Comparison of ENCODE assay signal across 16 cellular contexts in the genomic region with DNA sequence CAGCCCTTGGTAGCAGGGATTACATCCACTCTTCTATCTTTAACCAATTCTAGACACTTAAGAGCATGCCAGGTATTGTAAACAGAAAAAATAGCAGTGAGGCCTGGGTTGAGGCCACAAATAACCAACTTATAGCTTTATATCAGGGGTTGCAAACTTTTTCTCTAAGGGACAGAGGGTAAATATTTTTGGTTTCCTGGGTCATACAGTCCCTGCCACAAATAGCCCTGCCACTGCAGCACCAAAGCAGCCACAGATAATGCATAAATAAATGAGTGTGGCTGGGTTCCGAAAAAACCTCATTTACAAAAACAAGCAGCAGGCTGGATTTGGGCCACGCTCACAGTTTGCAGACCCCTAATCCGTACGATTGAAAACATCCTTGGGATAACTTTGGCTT. TPM values are rescaled to one million over a fixed set of nuclear protein-coding genes. Genes with fewer than 3 reads are reported as not detected.
DNase-seq lines count a peak whose midpoint lies in the region; ATAC-seq and TF ChIP-seq lines count a peak whose summit lies in the region.
"Had no signal": no experiment of that assay in that cellular context is flagged by ENCODE, and none has a peak within 500 bp of the region (broad histone marks: within the 10 kb centered on the region; RNA-seq: fewer than 3 reads in every experiment).

No MANE protein-coding gene starts in this region.

- no peak overlapping the region for H3K4me2 ChIP-seq in GM23338
- H3K4me2 ChIP-seq: neural progenitor cell had no signal

- POLR2A ChIA-PET in activated CD4-positive, alpha-beta T cell treated with anti-CD3 and anti-CD28 coated beads, Interleukin-2, amount 10 ng/mL, durations not matched to agents 7 days and 5 days (lab: Charles Lee): interaction anchor here (0.6 to 1.8 kb wide), 2 partner anchors 47 to 82 kb away, joined by 5 to 9 read pairs; a partner anchor contains a TSS
- POLR2A ChIA-PET in activated CD8-positive, alpha-beta T cell treated with anti-CD3 and anti-CD28 coated beads, Interleukin-2, amount 10 ng/mL, durations not matched to agents 7 days and 5 days (lab: Charles Lee): interaction anchor here (3.0 kb wide), 1 partner anchor 47 kb away, joined by 24 read pairs; a partner anchor contains a TSS

- no peaks in the 10 kb centered on the region for H3K9me3 Mint-ChIP-seq in activated CD4-positive, alpha-beta T cell treated with anti-CD3 and anti-CD28 coated beads, Interleukin-2, amount 10 ng/mL, durations not matched to agents 7 days and 5 days
- no peaks in the 10 kb centered on the region for H3K9me3 Mint-ChIP-seq in GM23338
- no peaks in the 10 kb centered on the region for H3K9me3 Mint-ChIP-seq in activated CD8-positive, alpha-beta T cell treated with anti-CD3 and anti-CD28 coated beads, Interleukin-2, amount 10 ng/mL, durations not matched to agents 7 days and 5 days (ENCODE audit: insufficient read depth)
- H3K9me3 Mint-ChIP-seq in memory B cell: no peaks in the 10 kb centered on the region
- H3K9me3 Mint-ChIP-seq: neural progenitor cell had no signal

- H2AFZ ChIP-seq in GM23338: no peak overlapping the region
- H2AFZ ChIP-seq: neural progenitor cell had no signal

- H3K4me1 ChIP-seq in GM23338 (ENCODE audit: insufficient read depth) (0 out of 2 replicates have a peak, but pooled peaks cover 6% of the 10 kb centered on the region), uterus (no peaks in the 10 kb centered on the region)

- H3K27ac ChIP-seq in GM23338 (ENCODE audit: low read depth): no peak overlapping the region
- no peak overlapping the region for H3K27ac ChIP-seq in uterus
- H3K27ac ChIP-seq: C4-2B, neural progenitor cell had no signal

- no peak for TF ChIP-seq POLR2A in uterus (IDR thresholded peaks at IDR 0.05)

- no peak overlapping the region for H3K4me3 ChIP-seq in GM23338
- H3K4me3 ChIP-seq in uterus: no peak overlapping the region
- H3K4me3 ChIP-seq: A549, neural progenitor cell, stomach had no signal

- peaks cover 73% of the 10 kb centered on the region for H3K36me3 Mint-ChIP-seq in activated CD4-positive, alpha-beta T cell treated with anti-CD3 and anti-CD28 coated beads, Interleukin-2, amount 10 ng/mL, durations not matched to agents 7 days and 5 days (ENCODE audit: low read depth)
- H3K36me3 Mint-ChIP-seq in GM23338 (ENCODE audit: low read depth) (peaks cover 71% of the 10 kb centered on the region), memory B cell (peaks cover 31% of the 10 kb centered on the region)
- H3K36me3 Mint-ChIP-seq in activated CD8-positive, alpha-beta T cell treated with anti-CD3 and anti-CD28 coated beads, Interleukin-2, amount 10 ng/mL, durations not matched to agents 7 days and 5 days (ENCODE audit: low read depth): peaks cover 65% of the 10 kb centered on the region

- ATAC-seq in GM23338 (no peak), memory B cell (ENCODE audit: low read depth) (no peak)
- ATAC-seq in activated CD8-positive, alpha-beta T cell treated with anti-CD3 and anti-CD28 coated beads, Interleukin-2, amount 10 ng/mL, durations not matched to agents 7 days and 5 days: no peak

- CTCF ChIA-PET in activated CD4-positive, alpha-beta T cell treated with anti-CD3 and anti-CD28 coated beads, Interleukin-2, amount 10 ng/mL, durations not matched to agents 7 days and 5 days (lab: Charles Lee): interaction anchor here (1.0 to 2.9 kb wide), 9 partner anchors 13 to 120 kb away, joined by 4 to 10 read pairs (median 8); a partner anchor contains a TSS
- CTCF ChIA-PET in activated CD8-positive, alpha-beta T cell treated with anti-CD3 and anti-CD28 coated beads, Interleukin-2, amount 10 ng/mL, durations not matched to agents 7 days and 5 days (lab: Charles Lee): interaction anchor here (1.3 to 4.3 kb wide), 7 partner anchors 13 to 176 kb away, joined by 3 to 27 read pairs (median 5); a partner anchor contains a TSS

- H3K79me2 ChIP-seq in GM23338 (replicated peaks; ENCODE audit: insufficient read depth): no peaks in the 10 kb centered on the region

- H3K27me3 ChIP-seq in GM23338 (ENCODE audit: insufficient read depth): no peaks in the 10 kb centered on the region
- no peaks in the 10 kb centered on the region for H3K27me3 ChIP-seq in uterus
- H3K27me3 ChIP-seq: neural progenitor cell, stomach had no signal

- H3K36me3 ChIP-seq in GM23338 (ENCODE audit: insufficient read depth): peaks cover 29% of the 10 kb centered on the region
- H3K36me3 ChIP-seq in uterus: no peaks in the 10 kb centered on the region
- H3K36me3 ChIP-seq: neural progenitor cell had no signal

- H3K9me3 ChIP-seq in uterus: no peaks in the 10 kb centered on the region
- H3K9me3 ChIP-seq: A549, stomach had no signal

- peak overlapping the region; percentile 78 for H3K27ac Mint-ChIP-seq in activated CD4-positive, alpha-beta T cell treated with anti-CD3 and anti-CD28 coated beads, Interleukin-2, amount 10 ng/mL, durations not matched to agents 7 days and 5 days
- H3K27ac Mint-ChIP-seq in GM23338 (0 out of 2 replicates have a peak overlapping the region, but pooled peaks have one; percentile 8), memory B cell (peak overlapping the region; percentile 49)
- peak overlapping the region; percentile 62 for H3K27ac Mint-ChIP-seq in activated CD8-positive, alpha-beta T cell treated with anti-CD3 and anti-CD28 coated beads, Interleukin-2, amount 10 ng/mL, durations not matched to agents 7 days and 5 days
- H3K27ac Mint-ChIP-seq: neural progenitor cell had no signal

- peaks cover 67% of the 10 kb centered on the region for H3K4me1 Mint-ChIP-seq in activated CD4-positive, alpha-beta T cell treated with anti-CD3 and anti-CD28 coated beads, Interleukin-2, amount 10 ng/mL, durations not matched to agents 7 days and 5 days
- H3K4me1 Mint-ChIP-seq in GM23338 (peaks cover 11% of the 10 kb centered on the region; the same call in 2 of the 3 replicates), memory B cell (peaks cover 26% of the 10 kb centered on the region)
- peaks cover 59% of the 10 kb centered on the region for H3K4me1 Mint-ChIP-seq in activated CD8-positive, alpha-beta T cell treated with anti-CD3 and anti-CD28 coated beads, Interleukin-2, amount 10 ng/mL, durations not matched to agents 7 days and 5 days (ENCODE audit: low read depth)

- TF ChIP-seq CTCF in GM23338 (conservative IDR thresholded peaks at IDR 0.05; ENCODE audit: low read depth in 2 of 2) (no peak), uterus (IDR thresholded peaks at IDR 0.05) (no peak)

- H3F3A ChIP-seq in GM23338 (replicated peaks; ENCODE audit: low read depth): peaks cover 8% of the 10 kb centered on the region

- no peak overlapping the region for H3K4me3 Mint-ChIP-seq in activated CD4-positive, alpha-beta T cell treated with anti-CD3 and anti-CD28 coated beads, Interleukin-2, amount 10 ng/mL, durations not matched to agents 7 days and 5 days
- H3K4me3 Mint-ChIP-seq in GM23338: no peak overlapping the region
- H3K4me3 Mint-ChIP-seq in activated CD8-positive, alpha-beta T cell treated with anti-CD3 and anti-CD28 coated beads, Interleukin-2, amount 10 ng/mL, durations not matched to agents 7 days and 5 days: no peak overlapping the region
- H3K4me3 Mint-ChIP-seq in memory B cell: no peak overlapping the region
- H3K4me3 Mint-ChIP-seq: neural progenitor cell had no signal

- intact Hi-C loops in uterus (cut with DNase I; ENCODE audit: low total_unique reads): no loop called here

- H3K9me2 ChIP-seq in GM23338 (ENCODE audit: insufficient read depth): no peaks in the 10 kb centered on the region

- DNase-seq in activated CD4-positive, alpha-beta T cell treated with anti-CD3 and anti-CD28 coated beads, Interleukin-2, amount 10 ng/mL, durations not matched to agents 7 days and 5 days: no peak
- DNase-seq in activated CD4-positive, alpha-beta T cell treated with anti-CD3 and anti-CD28 coated beads for 1 hour: no peak
- DNase-seq in GM23338 (ENCODE audit: low spot score): no peak
- DNase-seq in activated CD8-positive, alpha-beta T cell treated with anti-CD3 and anti-CD28 coated beads, Interleukin-2, amount 10 ng/mL, durations not matched to agents 7 days and 5 days: no peak
- DNase-seq in memory B cell (ENCODE audit: low spot score in 2 of 2): no peak
- no peak for DNase-seq in Ammon's horn (ENCODE audit: low spot score)
- DNase-seq in NCI-H748 treated with DMSO at 0.1 percent for 48 hours (lab: John Stamatoyannopoulos, UW): no peak
- no peak for DNase-seq in uterus
- DNase-seq: amygdala, DND-41, NCI-H1105 treated with DMSO at 0.1 percent for 48 hours, NCI-H526 treated with DMSO at 0.1 percent for 48 hours, stomach had no signal

- H3K27me3 Mint-ChIP-seq in activated CD4-positive, alpha-beta T cell treated with anti-CD3 and anti-CD28 coated beads, Interleukin-2, amount 10 ng/mL, durations not matched to agents 7 days and 5 days: no peaks in the 10 kb centered on the region
- peaks cover 3% of the 10 kb centered on the region for H3K27me3 Mint-ChIP-seq in GM23338 (ENCODE audit: insufficient read depth, low read depth, poor library complexity)
- H3K27me3 Mint-ChIP-seq in activated CD8-positive, alpha-beta T cell treated with anti-CD3 and anti-CD28 coated beads, Interleukin-2, amount 10 ng/mL, durations not matched to agents 7 days and 5 days (ENCODE audit: low read depth): no peaks in the 10 kb centered on the region
- no peaks in the 10 kb centered on the region for H3K27me3 Mint-ChIP-seq in memory B cell

- H4K20me1 ChIP-seq in GM23338 (replicated peaks; ENCODE audit: insufficient read depth): no peaks in the 10 kb centered on the region; the same call in 1 of the 2 replicates

TF ChIP-seq in GM23338, 12 proteins besides CTCF, POLR2A, EP300 and RAD21 (continues in another document):
- no peak for TF ChIP-seq EZH2phosphoT487 (IDR thresholded peaks at IDR 0.05; ENCODE audit: unreplicated experiment)

RNA-seq across cellular contexts. Expression of a gene that starts 46.7 kb away (rescaled TPM):
- 100 to 1,000 TPM; 114 to 121 TPM for total RNA-seq in activated CD4-positive, alpha-beta T cell treated with anti-CD3 and anti-CD28 coated beads, Interleukin-2, amount 10 ng/mL, durations not matched to agents 7 days and 5 days
- total RNA-seq in GM23338 (2014; rRNA removed; shearing (Covaris generic)): 78.0 and 83.2 TPM in 2 replicates
- polyA plus RNA-seq in GM23338 (2016; fragmentation: Nextera tagmentation; extraction: Ambion mirVana): 41.7 and 49.5 TPM in 2 replicates
- total RNA-seq in activated CD8-positive, alpha-beta T cell treated with anti-CD3 and anti-CD28 coated beads, Interleukin-2, amount 10 ng/mL, durations not matched to agents 7 days and 5 days: 100 to 1,000 TPM in 1 of 2 experiments, 10 to 100 TPM in 1; 94.7 to 101 TPM
- 100 to 1,000 TPM; 115 to 298 (median 171) TPM for total RNA-seq in uterus

RNA-seq across cellular contexts. Expression of a gene that starts 53.3 kb away (rescaled TPM):
- total RNA-seq in activated CD4-positive, alpha-beta T cell treated with anti-CD3 and anti-CD28 coated beads, Interleukin-2, amount 10 ng/mL, durations not matched to agents 7 days and 5 days: 100 to 1,000 TPM in 1 of 2 experiments, 10 to 100 TPM in 1; 99.5 to 108 TPM
- 14.6 and 18.1 TPM in 2 replicates for total RNA-seq in GM23338 (2014; rRNA removed; shearing (Covaris generic))
- 2.3 and 2.4 TPM in 2 replicates for polyA plus RNA-seq in GM23338 (2016; fragmentation: Nextera tagmentation; extraction: Ambion mirVana)
- 100 to 1,000 TPM; 117 to 119 TPM for total RNA-seq in activated CD8-positive, alpha-beta T cell treated with anti-CD3 and anti-CD28 coated beads, Interleukin-2, amount 10 ng/mL, durations not matched to agents 7 days and 5 days
- total RNA-seq in uterus: 10 to 100 TPM; 30.7 to 69.2 (median 33.9) TPM

Comparison
In these comparisons a context has a peak if more than half of its experiments do, and no peak if none do; other contexts are left out.
1. H3K27ac Mint-ChIP-seq: peak in every context shown above with its lines; median percentile 78 in activated CD4-positive, alpha-beta T cell treated with anti-CD3 and anti-CD28 coated beads, Interleukin-2, amount 10 ng/mL, durations not matched to agents 7 days and 5 days; 62 in activated CD8-positive, alpha-beta T cell treated with anti-CD3 and anti-CD28 coated beads, Interleukin-2, amount 10 ng/mL, durations not matched to agents 7 days and 5 days; 49 in memory B cell; 8 in GM23338.